ENCODE assay signal across 13 cellular contexts in genomic region chr1:165633624-165634023, GRCh38. TPM values are rescaled to one million over a fixed set of nuclear protein-coding genes. Genes with fewer than 3 reads are reported as not detected.
DNase-seq lines count a peak whose midpoint lies in the region; ATAC-seq and TF ChIP-seq lines count a peak whose summit lies in the region.
"Had no signal": no experiment of that assay in that cellular context is flagged by ENCODE, and none has a peak within 500 bp of the region (broad histone marks: within the 10 kb centered on the region; RNA-seq: fewer than 3 reads in every experiment).

No MANE protein-coding gene starts in this region.

- H3K27me3 ChIP-seq in hepatocyte, result no peaks in the 10 kb centered on the region
- no peaks in the 10 kb centered on the region for H3K27me3 ChIP-seq in Caco-2 (replicated peaks; ENCODE audit: control insufficient read depth, insufficient read depth, low read length)
- H3K27me3 ChIP-seq: esophagus squamous epithelium had no signal

- TF ChIP-seq CTCF in hepatocyte (IDR thresholded peaks at IDR 0.05; ENCODE audit: poor library complexity) (no peak), Caco-2 (IDR thresholded peaks at IDR 0.05; ENCODE audit: insufficient read depth in 1 of 2, low read depth in 1 of 2, low read length in 1 of 2, severe bottlenecking in 1 of 2, unreplicated experiment in 1 of 2) (no peak)

- DNase-seq in A172 (ENCODE audit: low spot score) (peak; percentile 26), GM04503 (ENCODE audit: low read depth) (peak; percentile 37), hepatocyte (ENCODE audit: low spot score) (no peak), cortex of kidney (lab: John Stamatoyannopoulos, UW) (no peak), Caco-2 (no peak)
- no peak for DNase-seq in T-helper 2 cell treated with Interferon-gamma antibody and Interleukin-4, amounts not matched to agents 5 μg/mL and 100 μg/mL, for 36 hours (ENCODE audit: low spot score)
- DNase-seq: activated naive CD4-positive, alpha-beta T cell treated with Interleukin-2 at 50 U/mL for 16 hours; esophagus squamous epithelium; NCI-H526; stimulated activated CD4-positive, alpha-beta T cell treated with anti-CD3 and anti-CD28 coated beads, Interleukin-2, amount 100 ng/mL, for 48 hours had no signal

- H3K79me2 ChIP-seq in hepatocyte, result peaks cover 64% of the 10 kb centered on the region

- H3K9me3 Mint-ChIP-seq in T-helper 2 cell treated with Interferon-gamma antibody and Interleukin-4, amounts not matched to agents 5 μg/mL and 100 μg/mL, for 36 hours, result no peaks in the 10 kb centered on the region
- no peaks in the 10 kb centered on the region for H3K9me3 Mint-ChIP-seq in Caco-2 (ENCODE audit: unreplicated experiment)

- H3K4me3 ChIP-seq in hepatocyte (no peak overlapping the region), Caco-2 (ENCODE audit: low read depth, low read length) (no peak overlapping the region)

- intact Hi-C loops in Caco-2 (cut with micrococcal nuclease; ENCODE audit: unreplicated experiment), result loop anchor here (5.0 kb wide), 1 partner anchor 134 kb away; the partner anchor contains the start of gene TMCO1

- H3K4me1 Mint-ChIP-seq in T-helper 2 cell treated with Interferon-gamma antibody and Interleukin-4, amounts not matched to agents 5 μg/mL and 100 μg/mL, for 36 hours (ENCODE audit: low read depth), result peaks cover 38% of the 10 kb centered on the region
- H3K4me1 Mint-ChIP-seq in Caco-2 (ENCODE audit: low read depth, unreplicated experiment), result peaks cover 32% of the 10 kb centered on the region

- no TSS peak for BruUV-seq in Caco-2 (replicated peaks; lab: Mats Ljungman, UMichigan)

- peak overlapping the region; percentile 83 for H3K4me2 ChIP-seq in hepatocyte

- POLR2A ChIA-PET in Caco-2 (lab: Charles Lee), result no interaction called here

- peaks cover 11% of the 10 kb centered on the region for H3K36me3 Mint-ChIP-seq in T-helper 2 cell treated with Interferon-gamma antibody and Interleukin-4, amounts not matched to agents 5 μg/mL and 100 μg/mL, for 36 hours (ENCODE audit: low read depth)
- H3K36me3 Mint-ChIP-seq in Caco-2 (ENCODE audit: insufficient read depth, unreplicated experiment), result peaks cover 11% of the 10 kb centered on the region

- peaks cover 43% of the 10 kb centered on the region for H3K4me1 ChIP-seq in hepatocyte (ENCODE audit: insufficient read depth)
- H3K4me1 ChIP-seq in Caco-2, result peaks cover 36% of the 10 kb centered on the region

- H3K27me3 Mint-ChIP-seq in T-helper 2 cell treated with Interferon-gamma antibody and Interleukin-4, amounts not matched to agents 5 μg/mL and 100 μg/mL, for 36 hours (ENCODE audit: low read depth), result no peaks in the 10 kb centered on the region
- no peaks in the 10 kb centered on the region for H3K27me3 Mint-ChIP-seq in Caco-2 (ENCODE audit: insufficient read depth, unreplicated experiment)

- H3K9me2 ChIP-seq in hepatocyte (replicated peaks; ENCODE audit: insufficient read depth), result no peaks in the 10 kb centered on the region

- H3K27ac Mint-ChIP-seq in T-helper 2 cell treated with Interferon-gamma antibody and Interleukin-4, amounts not matched to agents 5 μg/mL and 100 μg/mL, for 36 hours, result no peak overlapping the region
- H3K27ac Mint-ChIP-seq in Caco-2 (ENCODE audit: unreplicated experiment), result no peak overlapping the region

- ATAC-seq in HG02852 (IDR thresholded peaks at IDR 0.05; ENCODE audit: unreplicated experiment), result no peak
- no peak for ATAC-seq in HG03135 (IDR thresholded peaks at IDR 0.05; ENCODE audit: unreplicated experiment)
- ATAC-seq: HepG2 had no signal

- 72% methylated on average over 3 of the region's 3 CpGs for WGBS in hepatocyte (ENCODE audit: low lambda C conversion rate, missing lambda C conversion rate)

- H4K20me1 ChIP-seq in hepatocyte (ENCODE audit: insufficient read depth, poor library complexity, severe bottlenecking), result peaks cover 23% of the 10 kb centered on the region

- H2AFZ ChIP-seq in hepatocyte, result no peak overlapping the region

- peak overlapping the region; percentile 26 for H3K4me3 Mint-ChIP-seq in T-helper 2 cell treated with Interferon-gamma antibody and Interleukin-4, amounts not matched to agents 5 μg/mL and 100 μg/mL, for 36 hours
- H3K4me3 Mint-ChIP-seq in Caco-2 (ENCODE audit: unreplicated experiment), result no peak overlapping the region

- H3K36me3 ChIP-seq in hepatocyte (replicated peaks; ENCODE audit: insufficient read depth, low read depth), result no peaks in the 10 kb centered on the region
- no peaks in the 10 kb centered on the region for H3K36me3 ChIP-seq in Caco-2 (ENCODE audit: control insufficient read depth, insufficient read depth, low read length)

- H3K9me3 ChIP-seq in hepatocyte (ENCODE audit: low read depth) (no peaks in the 10 kb centered on the region), Caco-2 (no peaks in the 10 kb centered on the region)
- H3K9me3 ChIP-seq: esophagus squamous epithelium had no signal

- CTCF ChIA-PET in Caco-2 (lab: Charles Lee), result no interaction called here

- no peak overlapping the region for H3K27ac ChIP-seq in hepatocyte

RNA-seq across cellular contexts. Expression of gene MGST3, which starts 2.6 kb away (rescaled TPM):
- 224 and 279 TPM in 2 replicates for total RNA-seq in A172 (2014; rRNA removed; shearing (Covaris generic))
- total RNA-seq in hepatocyte (188 and 206 TPM in 2 replicates), Caco-2 (2022) (173 and 193 TPM in 2 replicates)
- 470 and 478 TPM in 2 replicates for polyA plus RNA-seq in hepatocyte

Comparison
In these comparisons a context has a peak if more than half of its experiments do, and no peak if none do; other contexts are left out.
1. DNase-seq: peak in A172 (single experiment) and GM04503 (single experiment); none in T-helper 2 cell treated with Interferon-gamma antibody and Interleukin-4, amounts not matched to agents 5 μg/mL and 100 μg/mL, for 36 hours (single experiment), hepatocyte (single experiment), cortex of kidney (single experiment) and Caco-2 (0 of 2).